ENCODE assay signal across 18 cellular contexts in the genomic region with DNA sequence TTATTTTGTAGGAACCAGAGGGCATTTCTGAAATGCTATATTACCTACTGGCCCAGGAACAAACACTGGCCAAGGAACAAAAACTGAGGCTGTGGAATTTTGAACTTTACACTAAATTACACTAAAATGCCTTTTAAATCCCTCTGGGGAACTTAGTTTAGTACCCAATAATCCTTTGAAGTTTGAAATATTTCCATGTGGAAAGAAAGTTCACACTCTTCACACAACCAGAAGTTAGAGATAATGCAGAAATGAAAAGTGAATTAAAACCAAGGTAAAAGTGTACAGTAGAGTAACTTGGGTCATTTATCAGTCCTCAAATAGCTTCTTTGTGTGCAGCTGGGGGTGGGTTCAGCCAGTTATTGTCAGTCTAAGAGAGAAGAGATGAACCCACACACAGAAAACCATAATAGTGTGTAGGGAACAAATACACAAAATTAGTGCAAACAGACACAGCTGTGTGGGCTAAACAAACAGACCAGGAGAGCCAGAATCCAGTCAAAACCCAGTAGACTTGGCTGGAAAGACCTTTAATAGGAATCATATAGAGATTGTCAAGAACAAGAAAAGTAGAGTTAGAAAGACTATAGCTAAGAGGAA.
"Had no signal": no experiment of that assay in that cellular context is flagged by ENCODE, and none has a peak within 500 bp of the region (broad histone marks: within the 10 kb centered on the region; RNA-seq: fewer than 3 reads in every experiment).

No MANE protein-coding gene starts in this region.

- H3K27me3 ChIP-seq: dorsolateral prefrontal cortex, right atrium auricular region, upper lobe of right lung had no signal

- DNase-seq: activated CD4-positive, alpha-beta T cell treated with anti-CD3 and anti-CD28 coated beads, Interleukin-2, amount 50 U/mL, for 1 hour; activated CD4-positive, CD25-positive, alpha-beta regulatory T cell; activated gamma-delta T cell treated with Interleukin-2 at 50 U/mL for 16 hours; activated naive CD8-positive, alpha-beta T cell treated with anti-CD3 and anti-CD28 coated beads for 36 hours; amygdala; dorsolateral prefrontal cortex; foreskin fibroblast; hippocampal formation; islet precursor cell; lower lobe of right lung; occipital lobe; T-helper 1 cell; T-helper 9 cell; upper lobe of right lung had no signal

- H3K9me3 ChIP-seq: lower lobe of right lung, right atrium auricular region, thoracic aorta, upper lobe of right lung had no signal

- H3K4me3 Mint-ChIP-seq: activated naive CD8-positive, alpha-beta T cell treated with anti-CD3 and anti-CD28 coated beads for 36 hours; activated T-helper 1 cell treated with anti-CD3 and anti-CD28 coated beads, Interleukin-12 subunit alpha, Interleukin-12 subunit beta, Interleukin-2, Interleukin-4 antibody, amounts not matched to agents 30 ng/mL and 10 ng/mL and 1 ng/mL, durations not matched to agents 14 hours and 24 hours and 36 hours had no signal

- H3K27ac Mint-ChIP-seq: activated naive CD8-positive, alpha-beta T cell treated with anti-CD3 and anti-CD28 coated beads for 36 hours; activated T-helper 1 cell treated with anti-CD3 and anti-CD28 coated beads, Interleukin-12 subunit alpha, Interleukin-12 subunit beta, Interleukin-2, Interleukin-4 antibody, amounts not matched to agents 30 ng/mL and 10 ng/mL and 1 ng/mL, durations not matched to agents 14 hours and 24 hours and 36 hours; progenitor cell of endocrine pancreas had no signal

- H3K4me3 ChIP-seq: dorsolateral prefrontal cortex, lower lobe of right lung, right atrium auricular region, thoracic aorta, upper lobe of right lung had no signal

- H3K9me3 Mint-ChIP-seq: activated naive CD8-positive, alpha-beta T cell treated with anti-CD3 and anti-CD28 coated beads for 36 hours; activated T-helper 1 cell treated with anti-CD3 and anti-CD28 coated beads, Interleukin-12 subunit alpha, Interleukin-12 subunit beta, Interleukin-2, Interleukin-4 antibody, amounts not matched to agents 30 ng/mL and 10 ng/mL and 1 ng/mL, durations not matched to agents 14 hours and 24 hours and 36 hours had no signal

- H3K27ac ChIP-seq: lower lobe of right lung, right atrium auricular region, thoracic aorta, upper lobe of right lung had no signal

- H3K27me3 Mint-ChIP-seq: activated naive CD8-positive, alpha-beta T cell treated with anti-CD3 and anti-CD28 coated beads for 36 hours; progenitor cell of endocrine pancreas had no signal

- ATAC-seq: lower lobe of right lung, upper lobe of right lung had no signal

- H3K4me1 ChIP-seq: lower lobe of right lung, upper lobe of right lung had no signal
